Comparison of ENCODE assay signal across 8 cellular contexts in genomic region chr20:25058051-25058796, GRCh38. TPM values are rescaled to one million over a fixed set of nuclear protein-coding genes. Genes with fewer than 3 reads are reported as not detected.
DNase-seq lines count a peak whose midpoint lies in the region; ATAC-seq and TF ChIP-seq lines count a peak whose summit lies in the region.

Gene ACSS1, minus strand, starts transcription at chr20:25058139. Its CDS starts 37 bp downstream, at chr20:25058102.

- peak within 1 kb of the TSS; percentile 92 for H3K9ac ChIP-seq in colonic mucosa (ENCODE audit: low read depth in 2 of 2, low read length in 2 of 2)

- H3K4me1 Mint-ChIP-seq in activated CD4-positive, alpha-beta T cell treated with anti-CD3 and anti-CD28 coated beads for 36 hours: peaks cover 47% of the 10 kb centered on the region
- H3K4me1 Mint-ChIP-seq in memory B cell: peaks cover 43% of the 10 kb centered on the region

- H3K27me3 Mint-ChIP-seq in activated CD4-positive, alpha-beta T cell treated with anti-CD3 and anti-CD28 coated beads for 36 hours: no peaks in the 10 kb centered on the region
- H3K27me3 Mint-ChIP-seq in memory B cell: no peaks in the 10 kb centered on the region

- peak; percentile 63 for ATAC-seq in GM21526 (IDR thresholded peaks at IDR 0.05; ENCODE audit: low FRiP score, unreplicated experiment)
- ATAC-seq in activated CD4-positive, alpha-beta T cell treated with anti-CD3 and anti-CD28 coated beads for 36 hours: peak; percentile 69
- peak; percentile 69 for ATAC-seq in memory B cell (ENCODE audit: low read depth)

- peaks cover 13% of the 10 kb centered on the region for H3K4me1 ChIP-seq in colonic mucosa

- intact Hi-C loops in activated CD4-positive, alpha-beta T cell treated with anti-CD3 and anti-CD28 coated beads for 36 hours (cut with DNase I, micrococcal nuclease): loop anchor here in 1 of 2 experiments (1.0 to 10.0 kb wide), 6 partner anchors 66 to 1693 kb away; partner anchors contain the start of genes APMAP, GINS1, GZF1 and PYGB
- intact Hi-C loops in colonic mucosa (cut with DNase I): no loop called here

- H3K4me3 ChIP-seq in colonic mucosa: peak within 1 kb of the TSS; percentile 63

- H3K36me3 Mint-ChIP-seq in activated CD4-positive, alpha-beta T cell treated with anti-CD3 and anti-CD28 coated beads for 36 hours (ENCODE audit: low read depth): no peaks in the 10 kb centered on the region
- peaks cover 4% of the 10 kb centered on the region for H3K36me3 Mint-ChIP-seq in memory B cell

- no peak for TF ChIP-seq CTCF in colonic mucosa (IDR thresholded peaks at IDR 0.05)

- peak within 1 kb of the TSS; percentile 74 for H3K4me3 Mint-ChIP-seq in activated CD4-positive, alpha-beta T cell treated with anti-CD3 and anti-CD28 coated beads for 36 hours
- H3K4me3 Mint-ChIP-seq in memory B cell: peak within 1 kb of the TSS; percentile 87

- H3K27me3 ChIP-seq in colonic mucosa: no peaks in the 10 kb centered on the region

- CTCF ChIA-PET in activated CD4-positive, alpha-beta T cell treated with anti-CD3 and anti-CD28 coated beads for 36 hours (lab: Charles Lee): interaction anchor here (0.6 to 8.3 kb wide), 3 partner anchors 48 to 63 kb away, joined by 3 to 96 read pairs (median 6); no protein-coding TSS in a partner anchor

- H3K9me3 Mint-ChIP-seq in activated CD4-positive, alpha-beta T cell treated with anti-CD3 and anti-CD28 coated beads for 36 hours (ENCODE audit: low read depth): no peaks in the 10 kb centered on the region
- no peaks in the 10 kb centered on the region for H3K9me3 Mint-ChIP-seq in memory B cell

- peak; percentile 63 for DNase-seq in EH (ENCODE audit: low read depth)
- peak; percentile 62 for DNase-seq in KG1 (lab: John Stamatoyannopoulos, UW)
- DNase-seq in activated CD4-positive, alpha-beta T cell treated with anti-CD3 and anti-CD28 coated beads for 36 hours: peak; percentile 82
- DNase-seq in colonic mucosa: peak; percentile 80
- DNase-seq in memory B cell (ENCODE audit: low spot score in 2 of 2): peak; percentile 72 to 78
- peak; percentile 57 for DNase-seq in stimulated activated CD8-positive, alpha-beta memory T cell treated with anti-CD3 and anti-CD28 coated beads, Interleukin-12 subunit alpha, Interleukin-12 subunit beta, amount 100 ng/mL, for 4 hours (ENCODE audit: low read depth)
- DNase-seq in globus pallidus (ENCODE audit: low spot score): no peak

- POLR2A ChIA-PET in activated CD4-positive, alpha-beta T cell treated with anti-CD3 and anti-CD28 coated beads for 36 hours (lab: Charles Lee): interaction anchor here (0.8 to 1.4 kb wide), 2 partner anchors 17 to 137 kb away, joined by 3 to 5 read pairs; partner anchors contain the start of gene ENTPD6

- peak within 1 kb of the TSS; percentile 77 for H3K27ac Mint-ChIP-seq in activated CD4-positive, alpha-beta T cell treated with anti-CD3 and anti-CD28 coated beads for 36 hours
- peak within 1 kb of the TSS; percentile 89 for H3K27ac Mint-ChIP-seq in memory B cell

- no peaks in the 10 kb centered on the region for H3K36me3 ChIP-seq in colonic mucosa

- H3K9me3 ChIP-seq in colonic mucosa: no peaks in the 10 kb centered on the region

- peak within 1 kb of the TSS; percentile 94 for H3K27ac ChIP-seq in colonic mucosa

RNA-seq across cellular contexts. Expression of gene ACSS1, which starts in this region (rescaled TPM):
- total RNA-seq in activated CD4-positive, alpha-beta T cell treated with anti-CD3 and anti-CD28 coated beads for 36 hours: 10 to 100 TPM in 1 of 2 experiments, 1 to 10 TPM in 1; 8.5 to 10.7 TPM
- 10 to 100 TPM; 29.0 to 32.0 TPM for total RNA-seq in colonic mucosa
